Comparison of ENCODE assay signal across 8 cellular contexts in the genomic region with DNA sequence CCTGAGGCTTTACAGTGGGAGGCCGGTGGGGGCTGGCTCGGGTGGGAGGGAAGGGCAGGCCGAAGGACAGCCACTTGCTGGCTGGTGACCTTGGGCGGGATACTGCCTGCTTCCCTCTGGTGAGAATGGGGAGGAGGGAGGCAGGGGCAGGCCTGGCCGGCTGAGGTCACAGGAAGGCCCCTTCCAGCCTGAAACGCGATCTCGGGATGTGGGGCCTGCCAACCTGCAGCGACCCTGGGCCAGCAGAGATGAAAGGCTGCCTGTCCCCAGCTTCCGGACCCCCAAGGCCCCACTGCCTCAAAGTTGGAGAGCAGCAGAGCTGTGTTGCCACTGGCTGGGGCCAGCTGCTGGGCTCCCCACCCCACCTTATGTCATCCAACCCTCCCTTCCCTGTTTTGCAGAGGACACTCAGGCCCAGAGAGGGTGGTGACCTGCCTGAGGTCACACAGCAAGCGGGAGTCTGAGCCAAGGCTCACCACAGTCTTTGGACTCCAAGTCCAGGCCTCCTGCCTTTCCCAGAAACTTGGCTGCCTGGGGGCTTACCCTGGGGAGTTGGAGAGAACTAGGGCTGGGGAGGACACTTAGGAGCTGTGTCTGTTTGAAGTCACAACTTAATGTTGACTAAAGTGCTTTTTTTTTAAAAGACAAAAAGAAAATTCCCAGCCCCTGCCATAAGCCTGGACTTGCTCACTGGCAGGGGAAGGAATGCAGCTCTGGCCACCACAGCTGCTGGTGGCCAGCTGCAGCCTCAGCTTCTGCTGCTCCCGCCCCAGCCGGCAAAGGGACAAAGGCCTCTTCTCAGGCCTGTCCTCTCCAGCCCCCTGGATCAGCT. TPM values are rescaled to one million over a fixed set of nuclear protein-coding genes. Genes with fewer than 3 reads are reported as not detected.
DNase-seq lines count a peak whose midpoint lies in the region; ATAC-seq and TF ChIP-seq lines count a peak whose summit lies in the region.

No MANE protein-coding gene starts in this region.

- H3K4me3 ChIP-seq in SK-N-MC (no peak overlapping the region), fibroblast of mammary gland (ENCODE audit: control insufficient read depth, low read depth, low read length) (no peak overlapping the region), mucosa of rectum (ENCODE audit: low read length in 2 of 2) (no peak overlapping the region), upper lobe of left lung (peak overlapping the region in 1 of 4 donors; percentile 21), PC-3 (ENCODE audit: low read length) (no peak overlapping the region)

- H3K4me2 ChIP-seq in PC-3 (ENCODE audit: low read length): no peak overlapping the region

- peak overlapping the region; percentile 78 for H3K27ac ChIP-seq in SK-N-MC
- H3K27ac ChIP-seq in mucosa of rectum (ENCODE audit: low read depth in 2 of 2, low read length in 2 of 2): peak overlapping the region; percentile 83 to 87
- H3K27ac ChIP-seq in upper lobe of left lung: peak overlapping the region; percentile 81 to 91 (median 86)
- H3K27ac ChIP-seq in PC-3 (ENCODE audit: low read length): no peak overlapping the region

- H3K36me3 ChIP-seq in SK-N-MC (ENCODE audit: insufficient read depth, low read length): no peaks in the 10 kb centered on the region
- no peaks in the 10 kb centered on the region for H3K36me3 ChIP-seq in mucosa of rectum (ENCODE audit: control insufficient read depth in 2 of 2, insufficient read depth in 2 of 2, low read length in 2 of 2)
- no peaks in the 10 kb centered on the region for H3K36me3 ChIP-seq in upper lobe of left lung
- H3K36me3 ChIP-seq in PC-3 (ENCODE audit: low read depth, low read length): no peaks in the 10 kb centered on the region

- no peaks in the 10 kb centered on the region for H4K20me1 ChIP-seq in PC-3 (ENCODE audit: low read length)

- CTCF ChIA-PET in PC-3 (lab: Charles Lee): no interaction called here

- peaks cover 13 to 25% of the 10 kb centered on the region in 2 donors for H3K4me1 ChIP-seq in mucosa of rectum (ENCODE audit: control insufficient read depth in 2 of 2, insufficient read depth in 2 of 2, low read length in 2 of 2)
- peaks cover 6 to 21% (median 20%) of the 10 kb centered on the region in 4 donors for H3K4me1 ChIP-seq in upper lobe of left lung
- H3K4me1 ChIP-seq in PC-3 (ENCODE audit: insufficient read depth, low read length): no peaks in the 10 kb centered on the region

- H3K27me3 ChIP-seq in mucosa of rectum (ENCODE audit: control insufficient read depth in 2 of 2, insufficient read depth in 2 of 2, low read length in 2 of 2) (no peaks in the 10 kb centered on the region), upper lobe of left lung (no peaks in the 10 kb centered on the region), PC-3 (ENCODE audit: low read length) (no peaks in the 10 kb centered on the region)

- no TSS peak for BruUV-seq in PC-3 (replicated peaks; lab: Mats Ljungman, UMichigan)

- no peaks in the 10 kb centered on the region for H3F3A ChIP-seq in PC-3 (ENCODE audit: low read length, unreplicated experiment)

- intact Hi-C loops in PC-3 (cut with micrococcal nuclease): no loop called here

- no peak for TF ChIP-seq POLR2A in upper lobe of left lung (IDR thresholded peaks at IDR 0.05)

- H3K9me2 ChIP-seq in PC-3 (replicated peaks; ENCODE audit: low read length): no peaks in the 10 kb centered on the region

- DNase-seq in SK-N-MC (ENCODE audit: low read depth, low spot score) (no peak), fibroblast of mammary gland (ENCODE audit: low read depth) (peak; percentile 45), upper lobe of left lung (peak in 1 of 2 donors; percentile 83), NCI-H187 (lab: John Stamatoyannopoulos, UW) (no peak), PC-3 (no peak)

- POLR2A ChIA-PET in PC-3 (lab: Charles Lee; ENCODE audit: unreplicated experiment): no interaction called here

- TF ChIP-seq CTCF in fibroblast of mammary gland (conservative IDR thresholded peaks at IDR 0.05; ENCODE audit: control insufficient read depth, insufficient read depth, low read depth, low read length) (no peak), upper lobe of left lung (IDR thresholded peaks at IDR 0.05) (no peak), PC-3 (conservative IDR thresholded peaks at IDR 0.05; ENCODE audit: low read depth, low read length) (no peak)

- H3K9ac ChIP-seq in SK-N-MC (ENCODE audit: insufficient read length): peak overlapping the region; percentile 63
- H3K9ac ChIP-seq in mucosa of rectum (ENCODE audit: low read depth in 1 of 2, low read length in 2 of 2): peak overlapping the region; percentile 44 to 56
- no peak overlapping the region for H3K9ac ChIP-seq in PC-3 (ENCODE audit: low read length)

- H3K9me3 ChIP-seq in SK-N-MC (ENCODE audit: low read depth, low read length) (no peaks in the 10 kb centered on the region), mucosa of rectum (ENCODE audit: control insufficient read depth in 2 of 2, low read length in 2 of 2) (no peaks in the 10 kb centered on the region), upper lobe of left lung (no peaks in the 10 kb centered on the region), PC-3 (ENCODE audit: low read length) (no peaks in the 10 kb centered on the region)

- H2AFZ ChIP-seq in PC-3 (ENCODE audit: low read length): no peak overlapping the region

- H3K79me2 ChIP-seq in PC-3 (ENCODE audit: low read length): no peaks in the 10 kb centered on the region

- 39 to 45% methylated on average over 5 to 13 of the region's 13 CpGs for WGBS in upper lobe of left lung, 2 donors

- ATAC-seq in upper lobe of left lung (ENCODE audit: low FRiP score in 2 of 2) (peak; percentile 72 to 93), HG02938 (IDR thresholded peaks at IDR 0.05; ENCODE audit: unreplicated experiment) (no peak), PC-3 (no peak), HG02884 (IDR thresholded peaks at IDR 0.05; ENCODE audit: unreplicated experiment) (no peak)

- TF ChIP-seq EP300 in upper lobe of left lung (IDR thresholded peaks at IDR 0.05): no peak

RNA-seq across cellular contexts. Expression of a gene that starts 14.8 kb away (rescaled TPM):
- 100 to 1,000 TPM in 2 of 6 donors, 10 to 100 TPM in 4; 53.4 to 158 (median 62.2) TPM for total RNA-seq in upper lobe of left lung
- 20.7 and 32.4 TPM in 2 replicates for total RNA-seq in PC-3 (2014; rRNA removed)

Comparison
In these comparisons a context has a peak if more than half of its experiments do, and no peak if none do; other contexts are left out.
1. ATAC-seq: peak in upper lobe of left lung (2 of 2); none in HG02938 (single experiment), PC-3 (single experiment) and HG02884 (single experiment).